Comparison of ENCODE assay signal across 13 cellular contexts in genomic region chr15:41838400-41838897, GRCh38. TPM values are rescaled to one million over a fixed set of nuclear protein-coding genes. Genes with fewer than 3 reads are reported as not detected.
DNase-seq lines count a peak whose midpoint lies in the region; ATAC-seq, FAIRE-seq and TF ChIP-seq lines count a peak whose summit lies in the region.
"Had no signal": no experiment of that assay in that cellular context is flagged by ENCODE, and none has a peak within 500 bp of the region (broad histone marks: within the 10 kb centered on the region; RNA-seq: fewer than 3 reads in every experiment).

Gene PLA2G4B, plus strand, starts transcription at chr15:41838847. Its CDS starts 67 bp downstream, at chr15:41838914.

- peak; percentile 95 for FAIRE-seq in bronchial epithelial cell (lab: Jason Lieb, UNC)

- H3K4me1 ChIP-seq in BE2C, result peaks cover 7% of the 10 kb centered on the region
- H3K4me1 ChIP-seq: sigmoid colon had no signal

- no peak for DNase-seq in CD4-positive, alpha-beta T cell
- DNase-seq in bronchial epithelial cell (ENCODE audit: low read depth) (peak; percentile 68), neural crest cell (ENCODE audit: low read depth, low spot score) (no peak), chondrocyte (ENCODE audit: low spot score) (no peak), BE2C (no peak)
- no peak for DNase-seq in activated effector memory CD4-positive, alpha-beta T cell treated with Interleukin-2 at 50 U/mL for 16 hours
- DNase-seq: activated CD8-positive, alpha-beta memory T cell treated with anti-CD3 and anti-CD28 coated beads, Interleukin-2, amount 50 U/mL, for 48 hours; DMS79; KG1; NCI-H526; sigmoid colon had no signal

- H3K27me3 Mint-ChIP-seq in CD4-positive, alpha-beta T cell, result no peaks in the 10 kb centered on the region
- H3K27me3 Mint-ChIP-seq in neural crest cell (ENCODE audit: low read depth) (no peaks in the 10 kb centered on the region), chondrocyte (ENCODE audit: low read depth) (no peaks in the 10 kb centered on the region)

- H3K27ac Mint-ChIP-seq in CD4-positive, alpha-beta T cell, result no peak within 1 kb of the TSS
- H3K27ac Mint-ChIP-seq in neural crest cell (ENCODE audit: unreplicated experiment) (no peak within 1 kb of the TSS), chondrocyte (ENCODE audit: unreplicated experiment) (no peak within 1 kb of the TSS)

- H3K9me3 ChIP-seq in CD4-positive, alpha-beta T cell (ENCODE audit: control insufficient read depth, low read length), result no peaks in the 10 kb centered on the region
- H3K9me3 ChIP-seq in BE2C, result no peaks in the 10 kb centered on the region
- H3K9me3 ChIP-seq: sigmoid colon had no signal

- CTCF ChIA-PET in CD4-positive, alpha-beta T cell (lab: Charles Lee), result no interaction called here

- peaks cover 35% of the 10 kb centered on the region for H3K36me3 Mint-ChIP-seq in CD4-positive, alpha-beta T cell (ENCODE audit: low read depth)
- H3K36me3 Mint-ChIP-seq in neural crest cell (ENCODE audit: low read depth), result no peaks in the 10 kb centered on the region
- no peaks in the 10 kb centered on the region for H3K36me3 Mint-ChIP-seq in chondrocyte (ENCODE audit: low read depth)

- H3K9me3 Mint-ChIP-seq in CD4-positive, alpha-beta T cell, result no peaks in the 10 kb centered on the region
- H3K9me3 Mint-ChIP-seq in neural crest cell (no peaks in the 10 kb centered on the region), chondrocyte (ENCODE audit: low read depth) (no peaks in the 10 kb centered on the region)

- H3K4me3 ChIP-seq in bronchial epithelial cell (ENCODE audit: low read depth, low read length) (no peak within 1 kb of the TSS), BE2C (ENCODE audit: low read depth, low read length) (no peak within 1 kb of the TSS)
- H3K4me3 ChIP-seq: sigmoid colon had no signal

- peaks cover 16% of the 10 kb centered on the region for H3K4me1 Mint-ChIP-seq in CD4-positive, alpha-beta T cell (ENCODE audit: low read depth)
- H3K4me1 Mint-ChIP-seq in neural crest cell (peaks cover 3% of the 10 kb centered on the region), chondrocyte (ENCODE audit: low read depth) (peaks cover 4% of the 10 kb centered on the region)

- no peak for ATAC-seq in CD4-positive, alpha-beta T cell (ENCODE audit: poor library complexity)
- no peak for ATAC-seq in GM18873 (IDR thresholded peaks at IDR 0.05; ENCODE audit: low FRiP score, unreplicated experiment)

- TF ChIP-seq EP300 in Ishikawa (IDR thresholded peaks at IDR 0.05; ENCODE audit: borderline replicate concordance), result peak; percentile 75; the same call in 1 of the 2 replicates

- TF ChIP-seq CTCF in CD4-positive, alpha-beta T cell (IDR thresholded peaks at IDR 0.05), result no peak
- TF ChIP-seq CTCF in bronchial epithelial cell (IDR thresholded peaks at IDR 0.05; ENCODE audit: insufficient read depth, low read length, severe bottlenecking), result no peak
- no peak for TF ChIP-seq CTCF in neural crest cell (conservative IDR thresholded peaks at IDR 0.05)
- no peak for TF ChIP-seq CTCF in chondrocyte (IDR thresholded peaks at IDR 0.05)
- TF ChIP-seq CTCF in BE2C (IDR thresholded peaks at IDR 0.05; ENCODE audit: low read depth, low read length), result no peak

- no peak within 1 kb of the TSS for H3K27ac ChIP-seq in CD4-positive, alpha-beta T cell (ENCODE audit: low read depth, low read length)
- H3K27ac ChIP-seq: sigmoid colon had no signal

- intact Hi-C loops in CD4-positive, alpha-beta T cell (cut with DNase I, micrococcal nuclease), result no loop called here

- TF ChIP-seq RAD21 in Ishikawa (IDR thresholded peaks at IDR 0.05; ENCODE audit: low read depth), result no peak

- H3K27me3 ChIP-seq in CD4-positive, alpha-beta T cell (ENCODE audit: control insufficient read depth, insufficient read depth, low read length), result no peaks in the 10 kb centered on the region
- H3K27me3 ChIP-seq in bronchial epithelial cell (ENCODE audit: control insufficient read depth, insufficient read depth, low read length), result no peaks in the 10 kb centered on the region
- no peaks in the 10 kb centered on the region for H3K27me3 ChIP-seq in BE2C
- H3K27me3 ChIP-seq: sigmoid colon had no signal

- no peak within 1 kb of the TSS for H3K4me3 Mint-ChIP-seq in CD4-positive, alpha-beta T cell
- peak within 1 kb of the TSS; percentile 15 for H3K4me3 Mint-ChIP-seq in neural crest cell
- H3K4me3 Mint-ChIP-seq in chondrocyte (ENCODE audit: unreplicated experiment), result no peak within 1 kb of the TSS

- POLR2A ChIA-PET in CD4-positive, alpha-beta T cell (lab: Charles Lee), result no interaction called here

- H3K36me3 ChIP-seq in bronchial epithelial cell (ENCODE audit: control insufficient read depth, insufficient read depth, low read length), result peaks cover 44% of the 10 kb centered on the region
- H3K36me3 ChIP-seq in BE2C, result no peaks in the 10 kb centered on the region

TF ChIP-seq in Ishikawa, 13 proteins besides CTCF, POLR2A, EP300 and RAD21:
- TF ChIP-seq TEAD4 (IDR thresholded peaks at IDR 0.05) (peak; percentile 68), TCF12 (IDR thresholded peaks at IDR 0.05; ENCODE audit: low read depth) (peak; percentile 86), USF1 (IDR thresholded peaks at IDR 0.05) (no peak), TAF1 (IDR thresholded peaks at IDR 0.05; ENCODE audit: low read depth) (no peak), CEBPB (IDR thresholded peaks at IDR 0.05) (peak; percentile 98), NFIC (IDR thresholded peaks at IDR 0.05) (peak; percentile 87), YY1 (IDR thresholded peaks at IDR 0.05; ENCODE audit: low read depth) (peak; percentile 66; the same call in 1 of the 2 replicates), CREB1 (IDR thresholded peaks at IDR 0.05; ENCODE audit: low read depth) (no peak), MAX (IDR thresholded peaks at IDR 0.05) (peak; percentile 67), REST (IDR thresholded peaks at IDR 0.05; ENCODE audit: low read depth) (no peak), FOXM1 (IDR thresholded peaks at IDR 0.05; ENCODE audit: borderline replicate concordance, low read depth) (0 out of 2 replicates have a peak, but pooled peaks have one; percentile 25), EGR1 (IDR thresholded peaks at IDR 0.05) (no peak), ZBTB7A (IDR thresholded peaks at IDR 0.05; ENCODE audit: low read depth) (0 out of 2 replicates have a peak, but pooled peaks have one; percentile 47)

RNA-seq across cellular contexts. Expression of gene PLA2G4B, which starts in this region (rescaled TPM):
- total RNA-seq in CD4-positive, alpha-beta T cell, result 10 to 100 TPM; 33.7 to 34.6 TPM
- total RNA-seq in bronchial epithelial cell (8.2 and 42.6 TPM in 2 replicates), neural crest cell (5.7 and 8.5 TPM in 2 replicates), chondrocyte (2.1 to 3.4 TPM (median 2.9 TPM) in 3 replicates)
- polyA plus RNA-seq in BE2C (2012; ENCODE audit: insufficient read depth, insufficient read length, low read depth), result 2.7 TPM
